In the genomic region with DNA sequence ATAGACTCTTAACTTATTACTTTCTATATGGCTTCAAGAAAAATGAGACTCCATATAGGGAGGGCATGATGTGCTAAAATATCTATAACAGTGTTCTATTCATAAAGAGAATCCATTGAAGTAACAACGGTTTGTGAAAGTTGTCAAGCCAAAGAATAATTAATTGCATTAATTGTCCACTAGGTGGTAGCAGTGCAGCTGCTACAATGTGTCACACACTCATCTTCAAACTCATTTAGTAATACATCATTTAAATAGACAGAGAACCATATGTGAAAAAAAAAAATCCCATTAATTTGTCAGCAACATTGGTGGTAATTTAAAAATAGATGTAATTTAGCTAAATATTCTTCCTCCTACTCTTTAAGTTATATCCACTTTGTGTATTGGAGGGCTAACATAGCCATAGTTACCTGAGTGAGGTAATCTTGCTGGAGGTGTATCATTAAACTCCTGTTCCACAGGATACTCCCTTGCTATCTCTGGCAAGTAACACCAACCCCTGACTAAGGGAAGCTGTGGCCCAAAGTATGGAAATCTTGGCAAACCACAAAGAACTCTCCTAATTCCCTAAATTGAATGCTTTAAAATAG, we compare ENCODE assay signal across 9 cellular contexts. TPM values are rescaled to one million over a fixed set of nuclear protein-coding genes. Genes with fewer than 3 reads are reported as not detected.
DNase-seq lines count a peak whose midpoint lies in the region; ATAC-seq and TF ChIP-seq lines count a peak whose summit lies in the region.
"Had no signal": no experiment of that assay in that cellular context is flagged by ENCODE, and none has a peak within 500 bp of the region (broad histone marks: within the 10 kb centered on the region; RNA-seq: fewer than 3 reads in every experiment).

No MANE protein-coding gene starts in this region.

- no peaks in the 10 kb centered on the region for H3K4me1 Mint-ChIP-seq in activated CD4-positive, alpha-beta T cell treated with anti-CD3 and anti-CD28 coated beads, Interleukin-2, amount 10 ng/mL, durations not matched to agents 7 days and 5 days

- peak; percentile 57 for DNase-seq in COR-L47 (lab: John Stamatoyannopoulos, UW)
- DNase-seq in NCI-H2107 treated with DMSO at 0.1 percent for 48 hours (lab: John Stamatoyannopoulos, UW; ENCODE audit: unreplicated experiment): peak; percentile 50
- no peak for DNase-seq in brain microvascular endothelial cell
- DNase-seq in kidney glomerular epithelial cell (lab: John Stamatoyannopoulos, UW): peak; percentile 43
- DNase-seq in activated CD4-positive, alpha-beta T cell treated with anti-CD3 and anti-CD28 coated beads, Interleukin-2, amount 10 ng/mL, durations not matched to agents 7 days and 5 days: no peak

- CTCF ChIA-PET in activated CD4-positive, alpha-beta T cell treated with anti-CD3 and anti-CD28 coated beads, Interleukin-2, amount 10 ng/mL, durations not matched to agents 7 days and 5 days (lab: Charles Lee): interaction anchor here (0.6 kb wide), 3 partner anchors 89 to 487 kb away, joined by 3 to 5 read pairs (median 4); no protein-coding TSS in a partner anchor

- peak; percentile 53 for TF ChIP-seq CTCF in brain microvascular endothelial cell (IDR thresholded peaks at IDR 0.05; ENCODE audit: low read depth, low read length, missing control alignments)

- H3K9me3 Mint-ChIP-seq in activated CD4-positive, alpha-beta T cell treated with anti-CD3 and anti-CD28 coated beads, Interleukin-2, amount 10 ng/mL, durations not matched to agents 7 days and 5 days: no peaks in the 10 kb centered on the region

- H3K27me3 ChIP-seq in brain microvascular endothelial cell (replicated peaks): no peaks in the 10 kb centered on the region

- H3K27ac Mint-ChIP-seq in activated CD4-positive, alpha-beta T cell treated with anti-CD3 and anti-CD28 coated beads, Interleukin-2, amount 10 ng/mL, durations not matched to agents 7 days and 5 days: no peak overlapping the region

- peaks cover 20% of the 10 kb centered on the region for H3K27me3 Mint-ChIP-seq in activated CD4-positive, alpha-beta T cell treated with anti-CD3 and anti-CD28 coated beads, Interleukin-2, amount 10 ng/mL, durations not matched to agents 7 days and 5 days

- no peaks in the 10 kb centered on the region for H3K36me3 Mint-ChIP-seq in activated CD4-positive, alpha-beta T cell treated with anti-CD3 and anti-CD28 coated beads, Interleukin-2, amount 10 ng/mL, durations not matched to agents 7 days and 5 days (ENCODE audit: low read depth)

- POLR2A ChIA-PET in activated CD4-positive, alpha-beta T cell treated with anti-CD3 and anti-CD28 coated beads, Interleukin-2, amount 10 ng/mL, durations not matched to agents 7 days and 5 days (lab: Charles Lee): no interaction called here

- no peak overlapping the region for H3K4me3 ChIP-seq in brain microvascular endothelial cell (ENCODE audit: low read depth, low read length)

- H3K36me3 ChIP-seq in brain microvascular endothelial cell (replicated peaks): no peaks in the 10 kb centered on the region

- H3K4me3 Mint-ChIP-seq in activated CD4-positive, alpha-beta T cell treated with anti-CD3 and anti-CD28 coated beads, Interleukin-2, amount 10 ng/mL, durations not matched to agents 7 days and 5 days: no peak overlapping the region

- ATAC-seq in GM18870 (IDR thresholded peaks at IDR 0.05; ENCODE audit: unreplicated experiment): peak; percentile 84
- ATAC-seq in HG03039 (IDR thresholded peaks at IDR 0.05; ENCODE audit: unreplicated experiment): peak; percentile 86
- no peak for ATAC-seq in HG03108 (IDR thresholded peaks at IDR 0.05; ENCODE audit: unreplicated experiment)

- in situ Hi-C loops in brain microvascular endothelial cell (cut with HindIII; ENCODE audit: low pct_ligation_motif_present, low sequenced_read_pairs): no loop called here

- H3K27ac ChIP-seq in brain microvascular endothelial cell: no peak overlapping the region

RNA-seq across cellular contexts. Expression of a gene that starts 3.7 kb away (rescaled TPM):
- total RNA-seq in activated CD4-positive, alpha-beta T cell treated with anti-CD3 and anti-CD28 coated beads, Interleukin-2, amount 10 ng/mL, durations not matched to agents 7 days and 5 days: not detected
- total RNA-seq: T-helper 1 cell treated with Interleukin-12 subunit alpha and Interleukin-12 subunit beta and Interleukin-4 antibody, amounts not matched to agents 30 ng/mL and 1 ng/mL, for 36 hours had no signal

RNA-seq across cellular contexts. Expression of a gene that starts 33.8 kb away (rescaled TPM):
- total RNA-seq in activated CD4-positive, alpha-beta T cell treated with anti-CD3 and anti-CD28 coated beads, Interleukin-2, amount 10 ng/mL, durations not matched to agents 7 days and 5 days: not detected
- total RNA-seq: T-helper 1 cell treated with Interleukin-12 subunit alpha and Interleukin-12 subunit beta and Interleukin-4 antibody, amounts not matched to agents 30 ng/mL and 1 ng/mL, for 36 hours had no signal

Comparison
In these comparisons a context has a peak if more than half of its experiments do, and no peak if none do; other contexts are left out.
1. DNase-seq: peak in COR-L47 (single experiment), NCI-H2107 treated with DMSO at 0.1 percent for 48 hours (single experiment) and kidney glomerular epithelial cell (single experiment); none in brain microvascular endothelial cell (single experiment) and activated CD4-positive, alpha-beta T cell treated with anti-CD3 and anti-CD28 coated beads, Interleukin-2, amount 10 ng/mL, durations not matched to agents 7 days and 5 days (single experiment).